ENCODE assay signal across 16 cellular contexts in genomic region chr7:155581107-155581830, GRCh38. TPM values are rescaled to one million over a fixed set of nuclear protein-coding genes. Genes with fewer than 3 reads are reported as not detected.
"Had no signal": no experiment of that assay in that cellular context is flagged by ENCODE, and none has a peak within 500 bp of the region (broad histone marks: within the 10 kb centered on the region; RNA-seq: fewer than 3 reads in every experiment).

No MANE protein-coding gene starts in this region.

- FAIRE-seq: TTC549 had no signal

- H3K27ac ChIP-seq: neutrophil, skin epidermis had no signal

- DNase-seq: activated B cell treated with CpG ODN at 0.5 μM for 24 hours; activated CD8-positive, alpha-beta memory T cell treated with anti-CD3 and anti-CD28 coated beads, Interleukin-2, amount 50 U/mL, for 4 hours; activated CD8-positive, alpha-beta T cell treated with anti-CD3 and anti-CD28 coated beads, Interleukin-2, amount 10 ng/mL, durations not matched to agents 7 days and 5 days; activated naive CD8-positive, alpha-beta T cell treated with anti-CD3 and anti-CD28 coated beads, Interleukin-2, amount 10 ng/mL, durations not matched to agents 7 days and 5 days; cerebellar nuclear complex; effector memory CD4-positive, alpha-beta T cell; foreskin melanocyte; head of caudate nucleus; left cardiac atrium; naive thymus-derived CD8-positive, alpha-beta T cell; substantia nigra had no signal

- H3K36me3 ChIP-seq: neutrophil had no signal

- H3K9me3 ChIP-seq: neutrophil had no signal

- H3K27me3 ChIP-seq: neutrophil had no signal

- ATAC-seq: activated CD8-positive, alpha-beta T cell treated with anti-CD3 and anti-CD28 coated beads, Interleukin-2, amount 10 ng/mL, durations not matched to agents 7 days and 5 days; left cardiac atrium; naive thymus-derived CD8-positive, alpha-beta T cell had no signal

- H3K4me3 ChIP-seq: lung, skin epidermis had no signal

RNA-seq across cellular contexts. Expression of gene CNPY1, which starts 34.9 kb away (rescaled TPM):
- total RNA-seq: activated B cell treated with CpG ODN at 0.5 μM for 24 hours; activated CD8-positive, alpha-beta T cell treated with anti-CD3 and anti-CD28 coated beads, Interleukin-2, amount 10 ng/mL, durations not matched to agents 7 days and 5 days; activated naive CD8-positive, alpha-beta T cell treated with anti-CD3 and anti-CD28 coated beads, Interleukin-2, amount 10 ng/mL, durations not matched to agents 7 days and 5 days; left cardiac atrium; lung; mucosa of gallbladder; naive thymus-derived CD8-positive, alpha-beta T cell had no signal
- polyA plus RNA-seq: lung; naive thymus-derived CD8-positive, alpha-beta T cell had no signal
